Comparison of ENCODE assay signal across 7 cellular contexts in genomic region chr1:152096931-152097330, GRCh38. TPM values are rescaled to one million over a fixed set of nuclear protein-coding genes. Genes with fewer than 3 reads are reported as not detected.
"Had no signal": no experiment of that assay in that cellular context is flagged by ENCODE, and none has a peak within 500 bp of the region (broad histone marks: within the 10 kb centered on the region; RNA-seq: fewer than 3 reads in every experiment).

No MANE protein-coding gene starts in this region.

- H3K4me3 ChIP-seq: K562 had no signal

- H3K27ac ChIP-seq: HL-60 had no signal

- DNase-seq: IMR-90, KBM-7, KG1 had no signal

RNA-seq across cellular contexts. Expression of gene TCHHL1, which starts 8.1 kb away (rescaled TPM):
- polyA plus RNA-seq: HepG2, IgD-negative memory B cell, IMR-90, K562 had no signal

RNA-seq across cellular contexts. Expression of gene TCHH, which starts 18.3 kb away (rescaled TPM):
- polyA plus RNA-seq: HepG2, IgD-negative memory B cell, IMR-90, K562 had no signal
